ENCODE assay signal across 12 cellular contexts in the genomic region with DNA sequence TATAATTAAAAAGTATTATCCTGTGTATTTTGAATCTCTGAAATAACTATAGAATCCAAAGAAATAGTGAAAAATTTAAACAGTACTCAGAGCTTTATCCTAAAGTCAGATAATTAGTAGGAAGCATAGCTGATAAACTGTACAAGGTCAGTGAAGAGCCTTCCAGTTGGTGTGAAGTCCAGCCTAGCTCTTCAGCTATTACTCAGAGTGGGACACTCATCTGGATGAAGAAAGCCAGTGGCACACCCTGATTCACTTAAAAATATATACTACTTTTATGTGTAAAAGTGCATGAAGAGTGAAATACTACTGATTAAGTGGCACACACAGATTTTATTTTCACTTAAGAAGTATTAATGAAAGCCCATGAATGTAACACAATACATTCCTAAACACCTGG. TPM values are rescaled to one million over a fixed set of nuclear protein-coding genes. Genes with fewer than 3 reads are reported as not detected.
DNase-seq lines count a peak whose midpoint lies in the region; ATAC-seq, FAIRE-seq and TF ChIP-seq lines count a peak whose summit lies in the region.
"Had no signal": no experiment of that assay in that cellular context is flagged by ENCODE, and none has a peak within 500 bp of the region (broad histone marks: within the 10 kb centered on the region; RNA-seq: fewer than 3 reads in every experiment).

No MANE protein-coding gene starts in this region.

- DNase-seq in A549 (ENCODE audit: low read depth in 1 of 2, low spot score in 1 of 2) (no peak), Karpas-422 (no peak), dorsolateral prefrontal cortex (no peak), Kasumi-1 (lab: John Stamatoyannopoulos, UW) (no peak), 8988T (no peak), NCI-H2107 treated with DMSO at 0.1 percent for 48 hours (lab: John Stamatoyannopoulos, UW; ENCODE audit: unreplicated experiment) (no peak)
- DNase-seq in stimulated activated CD8-positive, alpha-beta memory T cell treated with anti-CD3 and anti-CD28 coated beads, Interleukin-4, amount 100 ng/mL, for 48 hours, result no peak
- DNase-seq: KBM-7; midbrain; stimulated activated CD4-positive, alpha-beta T cell treated with anti-CD3 and anti-CD28 coated beads, Interleukin-4, amount 100 ng/mL, for 24 hours; T-helper 9 cell had no signal

- H3K9ac ChIP-seq in Karpas-422 (ENCODE audit: low read length), result 0 out of 2 replicates have a peak overlapping the region, but pooled peaks have one; percentile 80
- no peak overlapping the region for H3K9ac ChIP-seq in neural cell (ENCODE audit: low read length)

- H3K9me3 ChIP-seq in A549 (no peaks in the 10 kb centered on the region), Karpas-422 (ENCODE audit: low read length) (no peaks in the 10 kb centered on the region), neural cell (ENCODE audit: low read length) (no peaks in the 10 kb centered on the region)

- ATAC-seq in A549, result no peak

- no peaks in the 10 kb centered on the region for H3K27me3 ChIP-seq in Karpas-422 (ENCODE audit: low read length)
- H3K27me3 ChIP-seq in dorsolateral prefrontal cortex, result no peaks in the 10 kb centered on the region
- H3K27me3 ChIP-seq in neural cell (ENCODE audit: insufficient read depth, low read depth, low read length), result no peaks in the 10 kb centered on the region

- no peak overlapping the region for H2AFZ ChIP-seq in Karpas-422 (ENCODE audit: low read length)
- no peak overlapping the region for H2AFZ ChIP-seq in neural cell (ENCODE audit: low read depth, low read length)

- TF ChIP-seq EP300 in A549 (IDR thresholded peaks at IDR 0.05) (no peak), neural cell (conservative IDR thresholded peaks at IDR 0.05; ENCODE audit: poor library complexity, severe bottlenecking) (no peak)

- H3K9me2 ChIP-seq in Karpas-422 (replicated peaks; ENCODE audit: insufficient read depth, low read length), result no peaks in the 10 kb centered on the region
- no peaks in the 10 kb centered on the region for H3K9me2 ChIP-seq in neural cell (ENCODE audit: insufficient read depth, low read length)

- peaks cover 80% of the 10 kb centered on the region for H3K79me2 ChIP-seq in Karpas-422 (ENCODE audit: low read length)
- peaks cover 67% of the 10 kb centered on the region for H3K79me2 ChIP-seq in neural cell (replicated peaks; ENCODE audit: insufficient read depth, low read length)

- H3K4me1 ChIP-seq in A549 (peaks cover 51% of the 10 kb centered on the region), Karpas-422 (ENCODE audit: low read length) (peaks cover 31% of the 10 kb centered on the region)

- no peaks in the 10 kb centered on the region; the same call in 1 of the 2 replicates for H4K20me1 ChIP-seq in Karpas-422 (ENCODE audit: insufficient read depth, low read depth, low read length)
- no peaks in the 10 kb centered on the region for H4K20me1 ChIP-seq in neural cell (ENCODE audit: insufficient read depth)

- H3K4me3 ChIP-seq in A549 (no peak overlapping the region), Karpas-422 (ENCODE audit: low read length) (no peak overlapping the region; the same call in 1 of the 2 replicates), dorsolateral prefrontal cortex (peak overlapping the region in 55 of 59 donors; percentile 5 to 99 (median 92)), neural cell (ENCODE audit: low read length) (peak overlapping the region; percentile 96)

- intact Hi-C loops in dorsolateral prefrontal cortex (cut with DNase I), result loop anchor here in 1 of 2 donors (5.0 kb wide), 2 partner anchors 124 to 394 kb away; a partner anchor contains a TSS

- no peak for FAIRE-seq in A549 (lab: Jason Lieb, UNC)

- CTCF ChIA-PET in A549 (lab: Yijun Ruan, JAX), result interaction anchor here (0.6 to 1.5 kb wide), 2 partner anchors 99 to 1172 kb away, joined by 3 to 6 read pairs; no protein-coding TSS in a partner anchor

- POLR2A ChIA-PET in A549 (lab: Yijun Ruan, JAX), result interaction anchor here (1.3 kb wide), 1 partner anchor 26 kb away, joined by 6 read pairs; no protein-coding TSS in a partner anchor

- H3K27ac ChIP-seq in A549 (peak overlapping the region; percentile 1 to 56; a peak in 3 of 6 replicates), Karpas-422 (ENCODE audit: low read length) (no peak overlapping the region), dorsolateral prefrontal cortex (peak overlapping the region in 39 of 59 donors; percentile 0 to 98 (median 92)), neural cell (ENCODE audit: low read length) (no peak overlapping the region)

- no peak for TF ChIP-seq RAD21 in A549 (conservative IDR thresholded peaks at IDR 0.05 in 1 of 2, IDR thresholded peaks at IDR 0.05 in 1 of 2)
- no peak for TF ChIP-seq RAD21 in neural cell (conservative IDR thresholded peaks at IDR 0.05)

- no peak for TF ChIP-seq POLR2A in A549 (IDR thresholded peaks at IDR 0.05; ENCODE audit: low read length)

- H3F3A ChIP-seq in neural cell (ENCODE audit: insufficient read depth, low read length, poor library complexity, severe bottlenecking), result no peaks in the 10 kb centered on the region

- peak overlapping the region; percentile 84 for H3K4me2 ChIP-seq in A549
- peak overlapping the region; percentile 76 for H3K4me2 ChIP-seq in Karpas-422 (ENCODE audit: low read depth, low read length, poor library complexity, severe bottlenecking)
- no peak overlapping the region for H3K4me2 ChIP-seq in neural cell (ENCODE audit: low read length)

- TF ChIP-seq CTCF in A549 (IDR thresholded peaks at IDR 0.05) (no peak), dorsolateral prefrontal cortex (IDR thresholded peaks at IDR 0.05 in 54 of 56, conservative IDR thresholded peaks at IDR 0.05 in 2 of 56; ENCODE audit: low read depth in 1 of 56, partially characterized antibody in 56 of 56) (no peak), neural cell (IDR thresholded peaks at IDR 0.05; ENCODE audit: poor library complexity, severe bottlenecking) (no peak)

- H3K36me3 ChIP-seq in Karpas-422 (ENCODE audit: insufficient read depth, low read length) (peaks cover 26% of the 10 kb centered on the region), neural cell (ENCODE audit: insufficient read depth, low read length) (no peaks in the 10 kb centered on the region)

TF ChIP-seq in A549, 52 proteins besides CTCF, POLR2A, EP300 and RAD21 (continues in another document):
- TF ChIP-seq PHF8 (IDR thresholded peaks at IDR 0.05; ENCODE audit: borderline replicate concordance, low read depth) (no peak), NPAS2 (CRISPR knock-in tag; IDR thresholded peaks at IDR 0.05; ENCODE audit: borderline replicate concordance) (no peak), RARB (CRISPR knock-in tag; IDR thresholded peaks at IDR 0.05) (no peak), BHLHE40 (IDR thresholded peaks at IDR 0.05; ENCODE audit: low read depth, low read length) (no peak), FOXS1 (CRISPR knock-in tag; IDR thresholded peaks at IDR 0.05) (no peak), FOSL2 (IDR thresholded peaks at IDR 0.05) (no peak), FOSL2 (CRISPR knock-in tag; IDR thresholded peaks at IDR 0.05) (no peak)
- TF ChIP-seq, protein P1, sequence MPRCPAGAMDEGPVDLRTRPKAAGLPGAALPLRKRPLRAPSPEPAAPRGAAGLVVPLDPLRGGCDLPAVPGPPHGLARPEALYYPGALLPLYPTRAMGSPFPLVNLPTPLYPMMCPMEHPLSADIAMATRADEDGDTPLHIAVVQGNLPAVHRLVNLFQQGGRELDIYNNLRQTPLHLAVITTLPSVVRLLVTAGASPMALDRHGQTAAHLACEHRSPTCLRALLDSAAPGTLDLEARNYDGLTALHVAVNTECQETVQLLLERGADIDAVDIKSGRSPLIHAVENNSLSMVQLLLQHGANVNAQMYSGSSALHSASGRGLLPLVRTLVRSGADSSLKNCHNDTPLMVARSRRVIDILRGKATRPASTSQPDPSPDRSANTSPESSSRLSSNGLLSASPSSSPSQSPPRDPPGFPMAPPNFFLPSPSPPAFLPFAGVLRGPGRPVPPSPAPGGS (IDR thresholded peaks at IDR 0.05), result no peak

TF ChIP-seq in neural cell, 6 proteins besides CTCF, POLR2A, EP300 and RAD21 (continues in another document):
- TF ChIP-seq EZH2 (IDR thresholded peaks at IDR 0.05; ENCODE audit: borderline replicate concordance, insufficient read depth, low read length, poor library complexity, severe bottlenecking) (no peak), TAF1 (IDR thresholded peaks at IDR 0.05; ENCODE audit: low read depth) (no peak), MXI1 (conservative IDR thresholded peaks at IDR 0.05; ENCODE audit: poor library complexity, severe bottlenecking) (no peak), POLR2AphosphoS5 (IDR thresholded peaks at IDR 0.05) (no peak), SMC3 (conservative IDR thresholded peaks at IDR 0.05; ENCODE audit: poor library complexity) (no peak)

RNA-seq across cellular contexts. Expression of a gene that starts 3.1 kb away (rescaled TPM):
- polyA plus RNA-seq in A549 (2011; rRNA removed), result 48.7 and 54.9 TPM in 2 replicates
- polyA plus RNA-seq in A549 (2012; cell fraction: cytosol; rRNA removed), result 8.9 and 10.3 TPM in 2 replicates
- polyA plus RNA-seq in A549 (2012; cell fraction: nucleus; rRNA removed), result 7.4 and 9.9 TPM in 2 replicates
- 29.8 to 33.2 TPM (median 31.2 TPM) in 3 replicates for polyA plus RNA-seq in A549 (2017; fragmentation: RNase III; extraction: RNeasy Plus Mini Kit Qiagen cat#74134 plus additional on column Dnase treatment)
- polyA minus RNA-seq in A549 (2011; rRNA and poly(A)+ RNA removed), result 24.3 and 33.7 TPM in 2 replicates
- total RNA-seq in Karpas-422 (2014; rRNA removed; shearing (Covaris generic); ENCODE audit: low replicate concordance), result 36.0 and 76.9 TPM in 2 replicates
- total RNA-seq in dorsolateral prefrontal cortex, result 10 to 100 TPM; 27.5 to 68.4 (median 46.0) TPM
- polyA plus RNA-seq in neural cell, result 49.5 and 57.2 TPM in 2 replicates
- 64.5 and 66.2 TPM in 2 replicates for polyA minus RNA-seq in neural cell

RNA-seq across cellular contexts. Expression of a gene that starts 42.7 kb away (rescaled TPM):
- polyA plus RNA-seq in A549 (2011; rRNA removed) (not detected in 2 replicates), A549 (2017; fragmentation: RNase III; extraction: RNeasy Plus Mini Kit Qiagen cat#74134 plus additional on column Dnase treatment) (not detected in 3 replicates), neural cell (not detected in 2 replicates)
- polyA plus RNA-seq in A549 (2012; cell fraction: cytosol; rRNA removed), result not detected in 2 replicates
- polyA plus RNA-seq in A549 (2012; cell fraction: nucleus; rRNA removed), result not detected in 2 replicates
- not detected in 2 replicates for polyA minus RNA-seq in A549 (2011; rRNA and poly(A)+ RNA removed)
- total RNA-seq in Karpas-422 (2014; rRNA removed; shearing (Covaris generic); ENCODE audit: low replicate concordance), result not detected in 2 replicates
- total RNA-seq in dorsolateral prefrontal cortex, result not detected
- not detected in 2 replicates for polyA minus RNA-seq in neural cell

Comparison
In these comparisons a context has a peak if more than half of its experiments do, and no peak if none do; other contexts are left out.
1. H3K27ac ChIP-seq: peak in A549 (2 of 2) and dorsolateral prefrontal cortex (39 of 59); none in Karpas-422 (single experiment) and neural cell (single experiment).
2. H3K4me3 ChIP-seq: peak in dorsolateral prefrontal cortex (55 of 59) and neural cell (single experiment); none in A549 (single experiment) and Karpas-422 (single experiment).